Comparison of ENCODE assay signal across 15 cellular contexts in genomic region chr4:111923786-111924185, GRCh38.
A peak's percentile ranks its signal among the peaks of the same experiment; 100 is the strongest.
DNase-seq lines count a peak whose midpoint lies in the region; TF ChIP-seq lines count a peak whose summit lies in the region.
"Had no signal": no experiment of that assay in that cellular context is flagged by ENCODE, and none has a peak within 500 bp of the region (broad histone marks: within the 10 kb centered on the region; RNA-seq: fewer than 3 reads in every experiment).

No MANE protein-coding gene starts in this region.

- H3K36me3 Mint-ChIP-seq in HFFc6 (ENCODE audit: low read depth) = no peaks in the 10 kb centered on the region

- DNase-seq in EH (ENCODE audit: low read depth) = peak; percentile 76
- peak; percentile 74 for DNase-seq in HFFc6
- DNase-seq in amniotic epithelial cell (ENCODE audit: low read depth) = peak; percentile 25
- peak; percentile 44 for DNase-seq in foreskin fibroblast
- no peak for DNase-seq in posterior vena cava (ENCODE audit: low spot score)
- no peak for DNase-seq in SKM-1 (lab: John Stamatoyannopoulos, UW; ENCODE audit: unreplicated experiment)
- DNase-seq in activated T-cell treated with anti-CD3 and anti-CD28 coated beads, Interleukin-2, amount 50 U/mL, for 48 hours = no peak
- no peak for DNase-seq in stimulated activated CD4-positive, alpha-beta T cell treated with anti-CD3 and anti-CD28 coated beads, Interleukin-2, amount 100 ng/mL, for 24 hours
- DNase-seq: C1 segment of cervical spinal cord, DMS 273 treated with DMSO at 0.1 percent for 48 hours, NCI-H1417, NCI-H1930, NCI-H510A, SW 1271 had no signal

- peak overlapping the region; percentile 66 for H3K4me3 Mint-ChIP-seq in HFFc6

- no peaks in the 10 kb centered on the region for H3K27me3 Mint-ChIP-seq in HFFc6 (ENCODE audit: insufficient read depth)

- peaks cover 33% of the 10 kb centered on the region for H3K4me1 Mint-ChIP-seq in HFFc6 (ENCODE audit: low read depth)

- TF ChIP-seq CTCF in HFFc6 (IDR thresholded peaks at IDR 0.05) (peak; percentile 23; the same call in 1 of the 2 replicates), foreskin fibroblast (IDR thresholded peaks at IDR 0.05; ENCODE audit: low read depth, low read length) (no peak)

- H3K4me3 ChIP-seq in foreskin fibroblast (ENCODE audit: low read depth in 1 of 2, low read length in 2 of 2) = no peak overlapping the region
- H3K4me3 ChIP-seq: HAP-1 had no signal

- H3K9me3 Mint-ChIP-seq in HFFc6 = no peaks in the 10 kb centered on the region

- H3K27ac Mint-ChIP-seq in HFFc6 = peak overlapping the region; percentile 80

- intact Hi-C loops in posterior vena cava (cut with DNase I) = no loop called here

Comparison
In these comparisons a context has a peak if more than half of its experiments do, and no peak if none do; other contexts are left out.
1. DNase-seq: peak in EH (single experiment), HFFc6 (single experiment), amniotic epithelial cell (single experiment) and foreskin fibroblast (2 of 2); none in posterior vena cava (single experiment), SKM-1 (single experiment), activated T-cell treated with anti-CD3 and anti-CD28 coated beads, Interleukin-2, amount 50 U/mL, for 48 hours (0 of 2) and stimulated activated CD4-positive, alpha-beta T cell treated with anti-CD3 and anti-CD28 coated beads, Interleukin-2, amount 100 ng/mL, for 24 hours (0 of 2).